ENCODE assay signal across 8 cellular contexts in genomic region chrX:111098874-111099273, GRCh38. TPM values are rescaled to one million over a fixed set of nuclear protein-coding genes. Genes with fewer than 3 reads are reported as not detected.
DNase-seq lines count a peak whose midpoint lies in the region; ATAC-seq and TF ChIP-seq lines count a peak whose summit lies in the region.

No MANE protein-coding gene starts in this region.

- no peaks in the 10 kb centered on the region for H3K27me3 ChIP-seq in RWPE2 (ENCODE audit: insufficient read depth, poor library complexity, severe bottlenecking)

- DNase-seq in Right ventricle myocardium inferior (ENCODE audit: missing footprints), result peak; percentile 42
- DNase-seq in cardiac septum (ENCODE audit: low spot score), result no peak
- no peak for DNase-seq in RWPE2 (ENCODE audit: low spot score)
- DNase-seq in activated naive CD4-positive, alpha-beta T cell treated with Interleukin-2 at 50 U/mL for 16 hours, result peak; percentile 69
- DNase-seq in left ventricle myocardium superior, result peak; percentile 36
- peak; percentile 59 for DNase-seq in stimulated activated CD4-positive, alpha-beta T cell treated with anti-CD3 and anti-CD28 coated beads, Interleukin-12 subunit alpha, Interleukin-12 subunit beta, amount 100 ng/mL, for 4 hours
- no peak for DNase-seq in HK-2 (ENCODE audit: unreplicated experiment)

- no peaks in the 10 kb centered on the region for H3K9me3 ChIP-seq in RWPE2 (ENCODE audit: severe bottlenecking)

- H3K4me3 ChIP-seq in RWPE2 (ENCODE audit: severe bottlenecking), result no peak overlapping the region

- H3K36me3 ChIP-seq in RWPE2 (ENCODE audit: low read depth), result no peaks in the 10 kb centered on the region

- TF ChIP-seq CTCF in RWPE2 (IDR thresholded peaks at IDR 0.05; ENCODE audit: poor library complexity, severe bottlenecking), result peak; percentile 31

- intact Hi-C loops in Right ventricle myocardium inferior (cut with DNase I) (no loop called here), cardiac septum (cut with DNase I) (no loop called here), left ventricle myocardium superior (cut with micrococcal nuclease) (no loop called here)

- no peaks in the 10 kb centered on the region for H3K4me1 ChIP-seq in RWPE2 (ENCODE audit: insufficient read depth, poor library complexity, severe bottlenecking)

- no peak for ATAC-seq in Right ventricle myocardium inferior
- ATAC-seq in HG03045 (IDR thresholded peaks at IDR 0.05; ENCODE audit: unreplicated experiment), result peak; percentile 73
- ATAC-seq in RWPE2 (ENCODE audit: low read depth), result no peak
- no peak for ATAC-seq in left ventricle myocardium superior

- H3K27ac ChIP-seq in RWPE2 (ENCODE audit: poor library complexity, severe bottlenecking), result no peak overlapping the region

RNA-seq across cellular contexts. Expression of gene PAK3, which starts 2.9 kb away (rescaled TPM):
- total RNA-seq in Right ventricle myocardium inferior, result 0.60 TPM
- total RNA-seq in cardiac septum, result 0.78 TPM
- total RNA-seq in left ventricle myocardium superior, result 0.64 TPM

Comparison
In these comparisons a context has a peak if more than half of its experiments do, and no peak if none do; other contexts are left out.
1. DNase-seq: peak in Right ventricle myocardium inferior (single experiment), activated naive CD4-positive, alpha-beta T cell treated with Interleukin-2 at 50 U/mL for 16 hours (single experiment), left ventricle myocardium superior (single experiment) and stimulated activated CD4-positive, alpha-beta T cell treated with anti-CD3 and anti-CD28 coated beads, Interleukin-12 subunit alpha, Interleukin-12 subunit beta, amount 100 ng/mL, for 4 hours (single experiment); none in cardiac septum (single experiment), RWPE2 (single experiment) and HK-2 (single experiment).